23 cellular contexts compared by ENCODE assay signal in the genomic region with DNA sequence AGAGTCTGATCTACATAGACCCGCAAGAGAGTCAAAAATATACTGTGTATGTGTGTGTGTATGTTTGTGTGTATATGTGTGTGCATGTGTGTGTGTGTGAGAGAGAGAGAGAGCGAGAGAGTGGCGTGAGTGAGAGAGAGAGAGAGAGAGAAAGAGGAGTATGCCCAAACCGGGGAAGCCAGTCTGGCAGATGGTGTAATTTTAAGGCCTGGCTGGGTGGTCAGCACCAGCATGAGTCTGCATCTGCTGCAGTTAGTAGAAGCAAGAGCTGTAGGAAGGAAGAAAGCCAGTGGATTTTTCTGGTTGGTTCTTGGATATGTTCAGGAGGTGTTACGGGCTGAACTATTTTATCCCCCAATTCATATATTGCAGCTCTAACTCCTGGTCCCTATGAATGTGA.
"Had no signal": no experiment of that assay in that cellular context is flagged by ENCODE, and none has a peak within 500 bp of the region (broad histone marks: within the 10 kb centered on the region; RNA-seq: fewer than 3 reads in every experiment).

No MANE protein-coding gene starts in this region.

- ATAC-seq: activated T-cell treated with anti-CD3 and anti-CD28 coated beads, Interleukin-2, amount 50 U/mL, for 72 hours; mucosa of descending colon; stimulated activated memory B cell treated with anti-CD40 and anti-IgM and Interleukin-4, amounts not matched to agents 10 μg/mL and 1 μg/mL and 100 μg/mL, for 72 hours had no signal

- H3K27ac Mint-ChIP-seq: activated naive CD8-positive, alpha-beta T cell; activated T-cell treated with anti-CD3 and anti-CD28 coated beads, Interleukin-2, amount 50 U/mL, for 72 hours; nephron; stimulated activated memory B cell treated with anti-CD40 and anti-IgM and Interleukin-4, amounts not matched to agents 10 μg/mL and 1 μg/mL and 100 μg/mL, for 72 hours had no signal

- H3K27me3 ChIP-seq: brain microvascular endothelial cell, esophagus squamous epithelium, right lobe of liver, stomach, suprapubic skin had no signal

- H3K36me3 Mint-ChIP-seq: activated naive CD8-positive, alpha-beta T cell; stimulated activated memory B cell treated with anti-CD40 and anti-IgM and Interleukin-4, amounts not matched to agents 10 μg/mL and 1 μg/mL and 100 μg/mL, for 72 hours had no signal

- DNase-seq: activated CD4-positive, alpha-beta T cell treated with anti-CD3 and anti-CD28 coated beads for 4 hours; activated CD4-positive, alpha-beta T cell treated with anti-CD3 and anti-CD28 coated beads, Interleukin-2, amount 50 U/mL, for 4 hours; activated naive CD4-positive, alpha-beta T cell; activated T-cell treated with anti-CD3 and anti-CD28 coated beads for 4 hours; activated T-cell treated with anti-CD3 and anti-CD28 coated beads, Interleukin-2, amount 50 U/mL, for 72 hours; brain microvascular endothelial cell; central memory CD4-positive, alpha-beta T cell; effector CD8-positive, alpha-beta T cell; esophagus squamous epithelium; islet precursor cell; left ventricle myocardium superior; mucosa of descending colon; right lobe of liver; stimulated activated CD4-positive, alpha-beta T cell treated with anti-CD3 and anti-CD28 coated beads, Interleukin-12 subunit alpha, Interleukin-12 subunit beta, amount 100 ng/mL, for 4 hours; stimulated activated CD4-positive, alpha-beta T cell treated with anti-CD3 and anti-CD28 coated beads, Interleukin-4, amount 100 ng/mL, for 24 hours; stomach; trophoblast cell had no signal

- H3K4me3 ChIP-seq: esophagus squamous epithelium, mucosa of descending colon, right lobe of liver, stomach, suprapubic skin had no signal

- H3K4me1 Mint-ChIP-seq: stimulated activated memory B cell treated with anti-CD40 and anti-IgM and Interleukin-4, amounts not matched to agents 10 μg/mL and 1 μg/mL and 100 μg/mL, for 72 hours had no signal

- H3K9me3 ChIP-seq: esophagus squamous epithelium, mucosa of descending colon, right lobe of liver, stomach, suprapubic skin had no signal

- H3K9me3 Mint-ChIP-seq: activated T-cell treated with anti-CD3 and anti-CD28 coated beads, Interleukin-2, amount 50 U/mL, for 72 hours; nephron had no signal

- H3K4me3 Mint-ChIP-seq: activated naive CD8-positive, alpha-beta T cell; activated T-cell treated with anti-CD3 and anti-CD28 coated beads, Interleukin-2, amount 50 U/mL, for 72 hours; nephron; stimulated activated memory B cell treated with anti-CD40 and anti-IgM and Interleukin-4, amounts not matched to agents 10 μg/mL and 1 μg/mL and 100 μg/mL, for 72 hours had no signal

- H3K36me3 ChIP-seq: brain microvascular endothelial cell, esophagus squamous epithelium, right lobe of liver, stomach, suprapubic skin had no signal

- H3K27ac ChIP-seq: brain microvascular endothelial cell, epithelial cell of prostate, esophagus squamous epithelium, suprapubic skin, VCaP had no signal
